In the genomic region with DNA sequence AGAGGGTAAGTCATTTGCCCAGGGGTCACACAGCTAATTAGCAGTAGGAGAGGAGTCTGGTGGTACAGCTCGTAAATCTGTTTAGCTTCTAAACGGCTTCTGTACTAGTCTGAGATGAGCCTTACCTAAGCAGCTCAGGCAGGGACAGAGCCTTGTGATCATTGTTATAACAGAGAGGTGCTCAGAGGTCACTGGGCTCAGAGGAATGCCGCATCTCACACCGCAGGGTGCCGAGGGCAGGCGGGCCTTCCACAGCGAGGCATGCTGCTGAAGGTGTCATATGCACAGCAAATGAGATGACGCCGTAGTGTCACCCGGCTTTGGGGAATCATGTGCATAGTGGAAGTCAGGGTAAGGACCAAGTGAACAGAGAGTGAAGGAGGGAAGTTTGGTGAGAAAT, we compare ENCODE assay signal across 26 cellular contexts.
DNase-seq lines count a peak whose midpoint lies in the region; ATAC-seq, FAIRE-seq and TF ChIP-seq lines count a peak whose summit lies in the region.
"Had no signal": no experiment of that assay in that cellular context is flagged by ENCODE, and none has a peak within 500 bp of the region (broad histone marks: within the 10 kb centered on the region; RNA-seq: fewer than 3 reads in every experiment).

No MANE protein-coding gene starts in this region.

- H3K9ac ChIP-seq in endodermal cell (ENCODE audit: extremely low read depth, low read length, poor library complexity, severe bottlenecking): no peak overlapping the region
- H3K9ac ChIP-seq: BLaER1 treated with 17β-estradiol and CSF1 and Interleukin-3, amounts not matched to agents 10 nM and 100 nM; SK-N-SH had no signal

- H3K4me1 ChIP-seq in endodermal cell (ENCODE audit: control insufficient read depth, insufficient read depth, low read length): no peaks in the 10 kb centered on the region
- no peaks in the 10 kb centered on the region for H3K4me1 ChIP-seq in A673 (ENCODE audit: insufficient read depth, low read length, poor library complexity, severe bottlenecking)
- H3K4me1 ChIP-seq: BLaER1 treated with 17β-estradiol and CSF1 and Interleukin-3, amounts not matched to agents 10 nM and 100 nM; Caco-2 had no signal

- H3K4me3 ChIP-seq in endodermal cell (ENCODE audit: low read length) (no peak overlapping the region), A673 (ENCODE audit: low read depth, low read length, poor library complexity, severe bottlenecking) (no peak overlapping the region)
- H3K4me3 ChIP-seq: BLaER1 treated with 17β-estradiol and CSF1 and Interleukin-3, amounts not matched to agents 10 nM and 100 nM; K562 had no signal

- intact Hi-C loops in A673 (cut with micrococcal nuclease; ENCODE audit: unreplicated experiment): no loop called here

- H3K4me1 Mint-ChIP-seq in endodermal cell (no peaks in the 10 kb centered on the region), nephron progenitor cell (peaks cover 13% of the 10 kb centered on the region)
- no peaks in the 10 kb centered on the region for H3K4me1 Mint-ChIP-seq in natural killer cell treated with Interleukin-12 subunit alpha and Interleukin-12 subunit beta and Interleukin-15 and Interleukin-18, amount 100 ng/mL, for 72 hours (ENCODE audit: low read depth in 2 of 2)

- H3K36me3 ChIP-seq in endodermal cell (ENCODE audit: control insufficient read depth, insufficient read depth, low read length) (no peaks in the 10 kb centered on the region), A673 (ENCODE audit: insufficient read depth, low read length, poor library complexity, severe bottlenecking) (no peaks in the 10 kb centered on the region)
- H3K36me3 ChIP-seq: BLaER1 treated with 17β-estradiol and CSF1 and Interleukin-3, amounts not matched to agents 10 nM and 100 nM had no signal

- H3K27ac ChIP-seq in endodermal cell (ENCODE audit: low read depth, low read length) (no peak overlapping the region), A673 (ENCODE audit: low read depth, low read length, poor library complexity, severe bottlenecking) (no peak overlapping the region)
- H3K27ac ChIP-seq: 22Rv1; BLaER1 treated with 17β-estradiol and CSF1 and Interleukin-3, amounts not matched to agents 10 nM and 100 nM had no signal

- ATAC-seq in HG03135 (IDR thresholded peaks at IDR 0.05; ENCODE audit: unreplicated experiment): no peak
- ATAC-seq in HG03342 (IDR thresholded peaks at IDR 0.05; ENCODE audit: unreplicated experiment): no peak
- ATAC-seq in natural killer cell treated with Interleukin-12 subunit alpha and Interleukin-12 subunit beta and Interleukin-15 and Interleukin-18, amount 100 ng/mL, for 72 hours: no peak
- ATAC-seq: K562, Panc1 had no signal

- no peak overlapping the region for H3K4me3 Mint-ChIP-seq in endodermal cell
- H3K4me3 Mint-ChIP-seq in nephron progenitor cell: no peak overlapping the region
- no peak overlapping the region for H3K4me3 Mint-ChIP-seq in natural killer cell treated with Interleukin-12 subunit alpha and Interleukin-12 subunit beta and Interleukin-15 and Interleukin-18, amount 100 ng/mL, for 72 hours
- H3K4me3 Mint-ChIP-seq: CD4-positive, alpha-beta memory T cell had no signal

- H3K27me3 ChIP-seq in endodermal cell (ENCODE audit: control insufficient read depth, insufficient read depth, low read length, poor library complexity, severe bottlenecking): no peaks in the 10 kb centered on the region
- H3K27me3 ChIP-seq in A673 (replicated peaks; ENCODE audit: insufficient read depth, low read depth, low read length, poor library complexity): no peaks in the 10 kb centered on the region
- H3K27me3 ChIP-seq: BLaER1 treated with 17β-estradiol and CSF1 and Interleukin-3, amounts not matched to agents 10 nM and 100 nM had no signal

- POLR2A ChIA-PET in A673 (lab: Charles Lee; ENCODE audit: low non-redundant PET): no interaction called here

- DNase-seq in D721Med (ENCODE audit: insufficient read length, low spot score): peak; percentile 56
- peak; percentile 80 for DNase-seq in NCI-H82 (lab: John Stamatoyannopoulos, UW)
- DNase-seq in endodermal cell: peak; percentile 87
- DNase-seq in nephron progenitor cell: peak; percentile 26
- no peak for DNase-seq in A673 (ENCODE audit: low spot score)
- DNase-seq in natural killer cell treated with Interleukin-12 subunit alpha and Interleukin-12 subunit beta and Interleukin-15 and Interleukin-18, amount 100 ng/mL, for 72 hours (ENCODE audit: low spot score): no peak
- DNase-seq: Caco-2; CD4-positive, alpha-beta memory T cell; GOT3; MM.1S; NCI-H1092; NCI-H1436; NCI-H187 treated with DMSO at 0.1 percent for 48 hours; NCI-H2107; NK-92 treated with Interleukin-12 subunit alpha and Interleukin-12 subunit beta, amount 100 ng/mL, for 24 hours; SIG-M5; SK-N-SH had no signal

- CTCF ChIA-PET in A673 (lab: Charles Lee): no interaction called here

- peaks cover 3% of the 10 kb centered on the region for H3K36me3 Mint-ChIP-seq in endodermal cell (ENCODE audit: low read depth)
- H3K36me3 Mint-ChIP-seq in nephron progenitor cell (ENCODE audit: low read depth): peaks cover 12% of the 10 kb centered on the region
- no peaks in the 10 kb centered on the region for H3K36me3 Mint-ChIP-seq in natural killer cell treated with Interleukin-12 subunit alpha and Interleukin-12 subunit beta and Interleukin-15 and Interleukin-18, amount 100 ng/mL, for 72 hours
- H3K36me3 Mint-ChIP-seq: CD4-positive, alpha-beta memory T cell had no signal

- H3K9me3 Mint-ChIP-seq in endodermal cell (peaks cover under 1% of the 10 kb centered on the region), nephron progenitor cell (peaks cover 25% of the 10 kb centered on the region)
- H3K9me3 Mint-ChIP-seq in natural killer cell treated with Interleukin-12 subunit alpha and Interleukin-12 subunit beta and Interleukin-15 and Interleukin-18, amount 100 ng/mL, for 72 hours: no peaks in the 10 kb centered on the region

- H3K27ac Mint-ChIP-seq in endodermal cell (no peak overlapping the region), nephron progenitor cell (no peak overlapping the region)
- no peak overlapping the region for H3K27ac Mint-ChIP-seq in natural killer cell treated with Interleukin-12 subunit alpha and Interleukin-12 subunit beta and Interleukin-15 and Interleukin-18, amount 100 ng/mL, for 72 hours

- TF ChIP-seq CTCF in D721Med (IDR thresholded peaks at IDR 0.05; ENCODE audit: insufficient read depth, missing control alignments): no peak
- no peak for TF ChIP-seq CTCF in endodermal cell (conservative IDR thresholded peaks at IDR 0.05)
- no peak for TF ChIP-seq CTCF in nephron progenitor cell (IDR thresholded peaks at IDR 0.05)
- TF ChIP-seq CTCF in A673 (conservative IDR thresholded peaks at IDR 0.05; ENCODE audit: low read depth, low read length): no peak

- no peaks in the 10 kb centered on the region for H3K9me3 ChIP-seq in endodermal cell (ENCODE audit: control insufficient read depth, low read length)
- no peaks in the 10 kb centered on the region for H3K9me3 ChIP-seq in A673 (ENCODE audit: low read depth, low read length, poor library complexity, severe bottlenecking)
- H3K9me3 ChIP-seq: Caco-2, SK-N-SH had no signal

- BruUV-seq in A673 (replicated peaks; lab: Mats Ljungman, UMichigan): no TSS peak

- H3K27me3 Mint-ChIP-seq in endodermal cell (ENCODE audit: insufficient read depth): no peaks in the 10 kb centered on the region
- H3K27me3 Mint-ChIP-seq in nephron progenitor cell (ENCODE audit: low read depth, poor library complexity): peaks cover 4% of the 10 kb centered on the region
- H3K27me3 Mint-ChIP-seq in natural killer cell treated with Interleukin-12 subunit alpha and Interleukin-12 subunit beta and Interleukin-15 and Interleukin-18, amount 100 ng/mL, for 72 hours: peaks cover 0 to 11% of the 10 kb centered on the region in 2 donors
- H3K27me3 Mint-ChIP-seq: CD4-positive, alpha-beta memory T cell had no signal

- FAIRE-seq in D721Med (lab: Jason Lieb, UNC): peak; percentile 94
- FAIRE-seq: G401.6, GM12892, GM18507, K562 had no signal

- WGBS in endodermal cell (ENCODE audit: insufficient coverage in 1 of 2, insufficient read length in 1 of 2), 2 experiments: 67 to 80% methylated on average over 2 to 10 of the region's 10 CpGs

Comparison
In these comparisons a context has a peak if more than half of its experiments do, and no peak if none do; other contexts are left out.
1. DNase-seq: peak in D721Med (single experiment), NCI-H82 (single experiment), endodermal cell (single experiment) and nephron progenitor cell (single experiment); none in A673 (single experiment) and natural killer cell treated with Interleukin-12 subunit alpha and Interleukin-12 subunit beta and Interleukin-15 and Interleukin-18, amount 100 ng/mL, for 72 hours (single experiment).